Comparison of ENCODE assay signal across 1 cellular context in the genomic region with DNA sequence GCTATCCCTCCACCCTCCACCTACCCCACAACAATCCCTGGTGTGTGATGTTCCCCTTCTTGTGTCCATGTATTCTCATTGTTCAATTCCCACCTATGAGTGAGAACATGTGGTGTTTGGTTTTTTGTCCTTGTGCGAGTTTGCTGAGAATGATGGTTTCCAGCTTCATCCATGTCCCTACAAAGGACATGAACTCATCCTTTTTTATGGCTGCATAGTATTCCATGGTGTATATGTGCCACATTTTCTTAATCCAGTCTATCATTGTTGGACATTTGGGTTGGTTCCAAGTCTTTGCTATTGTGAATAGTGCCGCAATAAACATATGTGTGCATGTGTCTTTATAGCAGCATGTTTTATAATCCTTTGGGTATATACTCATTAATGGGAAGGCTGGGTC.
TF ChIP-seq lines count a peak whose summit lies in the region.
"Not testable (repeated sequence)": the region's sequence is repeated elsewhere in the genome, so short reads cannot be mapped to it uniquely, and the experiment has no call there.

No MANE protein-coding gene starts in this region.

- POLR2A ChIA-PET in HEK293 (lab: Yijun Ruan, JAX) = not testable (repeated sequence)

- H3K36me3 ChIP-seq in HEK293 (ENCODE audit: control insufficient read depth in 2 of 2, insufficient read depth in 1 of 2, low read length in 2 of 2) = not testable (repeated sequence)

- H3K4me1 ChIP-seq in HEK293 (ENCODE audit: control insufficient read depth, insufficient read depth, low read length) = not testable (repeated sequence)

- H3K27ac ChIP-seq in HEK293 (ENCODE audit: extremely low read depth, low read depth, low read length) = not testable (repeated sequence)

- TF ChIP-seq CTCF in HEK293 (tag by site-specific recombination; IDR thresholded peaks at IDR 0.05) = not testable (repeated sequence)

- CTCF ChIA-PET in HEK293 (lab: Yijun Ruan, JAX) = not testable (repeated sequence)

- H3K9me3 ChIP-seq in HEK293 (ENCODE audit: control insufficient read depth, insufficient read depth, low read depth, low read length) = not testable (repeated sequence)

- H3K4me3 ChIP-seq in HEK293 (ENCODE audit: low read depth, low read length) = not testable (repeated sequence)

TF ChIP-seq in HEK293, 187 proteins besides CTCF, POLR2A, EP300 and RAD21:
- TF ChIP-seq ZNF146 (tag by site-specific recombination; IDR thresholded peaks at IDR 0.05) = peak; percentile 71
- TF ChIP-seq, protein P1, sequence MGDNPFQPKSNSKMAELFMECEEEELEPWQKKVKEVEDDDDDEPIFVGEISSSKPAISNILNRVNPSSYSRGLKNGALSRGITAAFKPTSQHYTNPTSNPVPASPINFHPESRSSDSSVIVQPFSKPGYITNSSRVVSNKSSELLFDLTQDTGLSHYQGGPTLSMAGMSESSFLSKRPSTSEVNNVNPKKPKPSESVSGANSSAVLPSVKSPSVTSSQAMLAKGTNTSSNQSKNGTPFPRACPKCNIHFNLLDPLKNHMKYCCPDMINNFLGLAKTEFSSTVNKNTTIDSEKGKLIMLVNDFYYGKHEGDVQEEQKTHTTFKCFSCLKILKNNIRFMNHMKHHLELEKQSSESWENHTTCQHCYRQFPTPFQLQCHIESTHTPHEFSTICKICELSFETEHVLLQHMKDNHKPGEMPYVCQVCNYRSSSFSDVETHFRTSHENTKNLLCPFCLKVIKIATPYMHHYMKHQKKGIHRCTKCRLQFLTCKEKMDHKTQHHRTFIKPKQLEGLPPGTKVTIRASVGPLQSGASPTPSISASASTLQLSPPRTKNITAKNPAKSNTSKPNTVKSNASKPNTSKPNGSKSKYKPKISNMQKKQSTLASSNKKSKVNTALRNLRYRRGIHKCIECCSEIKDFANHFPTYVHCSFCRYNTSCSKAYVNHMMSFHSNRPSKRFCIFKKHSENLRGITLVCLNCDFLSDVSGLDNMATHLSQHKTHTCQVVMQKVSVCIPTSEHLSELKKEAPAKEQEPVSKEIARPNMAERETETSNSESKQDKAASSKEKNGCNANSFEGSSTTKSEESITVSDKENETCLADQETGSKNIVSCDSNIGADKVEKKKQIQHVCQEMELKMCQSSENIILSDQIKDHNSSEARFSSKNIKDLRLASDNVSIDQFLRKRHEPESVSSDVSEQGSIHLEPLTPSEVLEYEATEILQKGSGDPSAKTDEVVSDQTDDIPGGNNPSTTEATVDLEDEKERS (tag by site-specific recombination; IDR thresholded peaks at IDR 0.05) = 0 out of 2 replicates have a peak, but pooled peaks have one; percentile 71
